16 cellular contexts compared by ENCODE assay signal in genomic region chr14:104420990-104421389, GRCh38.
"Had no signal": no experiment of that assay in that cellular context is flagged by ENCODE, and none has a peak within 500 bp of the region (broad histone marks: within the 10 kb centered on the region; RNA-seq: fewer than 3 reads in every experiment).

No MANE protein-coding gene starts in this region.

- H3K4me3 ChIP-seq: coronary artery, pancreas, SJCRH30 had no signal

- ATAC-seq: pancreas, T-helper 17 cell had no signal

- H3K9me3 ChIP-seq: pancreas, SJCRH30 had no signal

- H3K4me1 ChIP-seq: pancreas had no signal

- H3K27me3 ChIP-seq: pancreas, SJCRH30 had no signal

- H3K36me3 ChIP-seq: pancreas, SJCRH30, WERI-Rb-1 had no signal

- H3K27ac ChIP-seq: coronary artery, pancreas, SJCRH30, WERI-Rb-1 had no signal

- H3K4me3 Mint-ChIP-seq: activated naive CD8-positive, alpha-beta T cell; activated T-cell treated with anti-CD3 and anti-CD28 coated beads, Interleukin-2, amount 50 U/mL, for 24 hours; T-helper 17 cell had no signal

- DNase-seq: activated CD4-positive, alpha-beta T cell treated with anti-CD3 and anti-CD28 coated beads for 4 hours; activated T-cell treated with anti-CD3 and anti-CD28 coated beads, Interleukin-2, amount 50 U/mL, for 24 hours; amniotic stem cell; central memory CD4-positive, alpha-beta T cell; effector CD8-positive, alpha-beta T cell; foreskin fibroblast; kidney glomerular epithelial cell; mesendoderm; SJCRH30; stimulated activated CD4-positive, alpha-beta T cell treated with anti-CD3 and anti-CD28 coated beads, Interleukin-4, amount 100 ng/mL, for 1 hour; stimulated activated naive CD4-positive, alpha-beta T cell treated with Interleukin-2 at 50 U/mL for 16 hours; T-helper 17 cell; WERI-Rb-1 had no signal

- H3K9me3 Mint-ChIP-seq: activated T-cell treated with anti-CD3 and anti-CD28 coated beads, Interleukin-2, amount 50 U/mL, for 24 hours had no signal

- H3K27me3 Mint-ChIP-seq: activated naive CD8-positive, alpha-beta T cell had no signal

- H3K27ac Mint-ChIP-seq: activated naive CD8-positive, alpha-beta T cell; activated T-cell treated with anti-CD3 and anti-CD28 coated beads, Interleukin-2, amount 50 U/mL, for 24 hours had no signal

- H3K36me3 Mint-ChIP-seq: activated naive CD8-positive, alpha-beta T cell had no signal
